Comparison of ENCODE assay signal across 17 cellular contexts in genomic region chr4:1988327-1988724, GRCh38. TPM values are rescaled to one million over a fixed set of nuclear protein-coding genes. Genes with fewer than 3 reads are reported as not detected.
DNase-seq lines count a peak whose midpoint lies in the region; TF ChIP-seq lines count a peak whose summit lies in the region.
"Had no signal": no experiment of that assay in that cellular context is flagged by ENCODE, and none has a peak within 500 bp of the region (broad histone marks: within the 10 kb centered on the region; RNA-seq: fewer than 3 reads in every experiment).

No MANE protein-coding gene starts in this region.

- CTCF ChIA-PET in RWPE1 (lab: Yijun Ruan, JAX): no interaction called here
- CTCF ChIA-PET in activated CD4-positive, alpha-beta T cell treated with anti-CD3 and anti-CD28 coated beads, Interleukin-2, amount 10 ng/mL, durations not matched to agents 7 days and 5 days (lab: Charles Lee): no interaction called here

- no peak for TF ChIP-seq CTCF in RWPE1 (conservative IDR thresholded peaks at IDR 0.05; ENCODE audit: low read depth)
- no peak for TF ChIP-seq CTCF in Peyer's patch (IDR thresholded peaks at IDR 0.05)

- no peaks in the 10 kb centered on the region for H3K4me1 Mint-ChIP-seq in activated CD4-positive, alpha-beta T cell treated with anti-CD3 and anti-CD28 coated beads, Interleukin-2, amount 10 ng/mL, durations not matched to agents 7 days and 5 days
- H3K4me1 Mint-ChIP-seq: B cell had no signal

- H3K9me3 Mint-ChIP-seq in activated CD4-positive, alpha-beta T cell treated with anti-CD3 and anti-CD28 coated beads, Interleukin-2, amount 10 ng/mL, durations not matched to agents 7 days and 5 days: no peaks in the 10 kb centered on the region
- H3K9me3 Mint-ChIP-seq: CD8-positive, alpha-beta T cell had no signal

- peaks cover 6% of the 10 kb centered on the region for H3K36me3 Mint-ChIP-seq in activated CD4-positive, alpha-beta T cell treated with anti-CD3 and anti-CD28 coated beads, Interleukin-2, amount 10 ng/mL, durations not matched to agents 7 days and 5 days (ENCODE audit: low read depth)

- H3K9me3 ChIP-seq in Peyer's patch: no peaks in the 10 kb centered on the region
- H3K9me3 ChIP-seq: BLaER1 treated with 17β-estradiol and CSF1 and Interleukin-3, amounts not matched to agents 10 nM and 100 nM; HAP-1 had no signal

- POLR2A ChIA-PET in RWPE1 (lab: Yijun Ruan, JAX; ENCODE audit: low non-redundant PET): no interaction called here
- POLR2A ChIA-PET in activated CD4-positive, alpha-beta T cell treated with anti-CD3 and anti-CD28 coated beads, Interleukin-2, amount 10 ng/mL, durations not matched to agents 7 days and 5 days (lab: Charles Lee): no interaction called here

- no peak for TF ChIP-seq POLR2A in Peyer's patch (IDR thresholded peaks at IDR 0.05)

- no peaks in the 10 kb centered on the region for H3K27me3 ChIP-seq in Peyer's patch
- H3K27me3 ChIP-seq: BLaER1 treated with 17β-estradiol and CSF1 and Interleukin-3, amounts not matched to agents 10 nM and 100 nM had no signal

- peak; percentile 45 for DNase-seq in activated CD8-positive, alpha-beta memory T cell treated with anti-CD3 and anti-CD28 coated beads, Interleukin-2, amount 50 U/mL, for 48 hours
- DNase-seq in activated CD8-positive, alpha-beta memory T cell treated with anti-CD3 and anti-CD28 coated beads for 24 hours: no peak
- DNase-seq in RWPE1 (ENCODE audit: low spot score): no peak
- DNase-seq in mesenteric fat pad (ENCODE audit: low spot score): peak; percentile 45
- DNase-seq in activated CD4-positive, alpha-beta T cell treated with anti-CD3 and anti-CD28 coated beads for 4 hours: no peak
- no peak for DNase-seq in Peyer's patch
- DNase-seq in activated CD4-positive, alpha-beta T cell treated with anti-CD3 and anti-CD28 coated beads, Interleukin-2, amount 10 ng/mL, durations not matched to agents 7 days and 5 days: no peak
- DNase-seq: Calu3, DMS 273 treated with DMSO at 0.1 percent for 48 hours, DMS53, DND-41, EL, GM23248 had no signal

- no peak overlapping the region for H3K4me3 ChIP-seq in Peyer's patch
- H3K4me3 ChIP-seq: BLaER1 treated with 17β-estradiol and CSF1 and Interleukin-3, amounts not matched to agents 10 nM and 100 nM; GM23248; HAP-1 had no signal

- H3K27ac ChIP-seq in RWPE1 (peak overlapping the region; percentile 9), Peyer's patch (no peak overlapping the region)
- H3K27ac ChIP-seq: BLaER1 treated with 17β-estradiol and CSF1 and Interleukin-3, amounts not matched to agents 10 nM and 100 nM; GM23248 had no signal

- H3K27me3 Mint-ChIP-seq in activated CD4-positive, alpha-beta T cell treated with anti-CD3 and anti-CD28 coated beads, Interleukin-2, amount 10 ng/mL, durations not matched to agents 7 days and 5 days: no peaks in the 10 kb centered on the region
- H3K27me3 Mint-ChIP-seq: B cell had no signal

- H3K27ac Mint-ChIP-seq in activated CD4-positive, alpha-beta T cell treated with anti-CD3 and anti-CD28 coated beads, Interleukin-2, amount 10 ng/mL, durations not matched to agents 7 days and 5 days: no peak overlapping the region
- H3K27ac Mint-ChIP-seq: B cell; CD8-positive, alpha-beta T cell had no signal

- H3K4me3 Mint-ChIP-seq in activated CD4-positive, alpha-beta T cell treated with anti-CD3 and anti-CD28 coated beads, Interleukin-2, amount 10 ng/mL, durations not matched to agents 7 days and 5 days: no peak overlapping the region
- H3K4me3 Mint-ChIP-seq: B cell; CD8-positive, alpha-beta T cell had no signal

- no peaks in the 10 kb centered on the region for H3K4me1 ChIP-seq in Peyer's patch
- H3K4me1 ChIP-seq: HAP-1 had no signal

- peaks cover 0 to 80% (median 0%) of the 10 kb centered on the region in 3 donors for H3K36me3 ChIP-seq in Peyer's patch

RNA-seq across cellular contexts. Expression of gene NELFA, which starts 20.4 kb away (rescaled TPM):
- total RNA-seq in mesenteric fat pad: 15.5 TPM
- 10 to 100 TPM; 27.7 to 56.9 (median 42.8) TPM for total RNA-seq in Peyer's patch
- 10 to 100 TPM; 34.7 to 36.2 TPM for total RNA-seq in activated CD4-positive, alpha-beta T cell treated with anti-CD3 and anti-CD28 coated beads, Interleukin-2, amount 10 ng/mL, durations not matched to agents 7 days and 5 days

Comparison
In these comparisons a context has a peak if more than half of its experiments do, and no peak if none do; other contexts are left out.
1. DNase-seq: peak in activated CD8-positive, alpha-beta memory T cell treated with anti-CD3 and anti-CD28 coated beads, Interleukin-2, amount 50 U/mL, for 48 hours (single experiment) and mesenteric fat pad (single experiment); none in activated CD8-positive, alpha-beta memory T cell treated with anti-CD3 and anti-CD28 coated beads for 24 hours (single experiment), RWPE1 (single experiment), activated CD4-positive, alpha-beta T cell treated with anti-CD3 and anti-CD28 coated beads for 4 hours (0 of 2), Peyer's patch (0 of 3) and activated CD4-positive, alpha-beta T cell treated with anti-CD3 and anti-CD28 coated beads, Interleukin-2, amount 10 ng/mL, durations not matched to agents 7 days and 5 days (single experiment).